In genomic region chr6:8589941-8590676, GRCh38 we compare ENCODE assay signal across 14 cellular contexts.
A peak's percentile ranks its signal among the peaks of the same experiment; 100 is the strongest.
DNase-seq lines count a peak whose midpoint lies in the region; ATAC-seq, FAIRE-seq and TF ChIP-seq lines count a peak whose summit lies in the region.
"Had no signal": no experiment of that assay in that cellular context is flagged by ENCODE, and none has a peak within 500 bp of the region (broad histone marks: within the 10 kb centered on the region; RNA-seq: fewer than 3 reads in every experiment).

No MANE protein-coding gene starts in this region.

- in situ Hi-C loops in ACHN (cut with HindIII; ENCODE audit: low pct_ligation_motif_present, low pct_unique_long_range_greater_than_20kb, low sequenced_read_pairs) = no loop called here

- no peaks in the 10 kb centered on the region for H3K27me3 ChIP-seq in HCT116 (ENCODE audit: insufficient read depth, low read length)
- H3K27me3 ChIP-seq: BE2C, tibial artery had no signal

- no peak for TF ChIP-seq RAD21 in HCT116 (IDR thresholded peaks at IDR 0.05; ENCODE audit: low read depth)

- TF ChIP-seq CTCF in HCT116 (IDR thresholded peaks at IDR 0.05 in 2 of 3, conservative IDR thresholded peaks at IDR 0.05 in 1 of 3; ENCODE audit: borderline replicate concordance in 1 of 3, insufficient read depth in 1 of 3, low read depth in 2 of 3, low read length in 2 of 3) (peak; percentile 5 to 42 (median 34); a peak in 5 of 6 replicates), lower leg skin (IDR thresholded peaks at IDR 0.05) (no peak)

- CTCF ChIA-PET in HCT116 (lab: Charles Lee) = interaction anchor here (0.6 to 1.2 kb wide), 5 partner anchors 9 to 428 kb away, joined by 3 to 5 read pairs (median 3); no protein-coding TSS in a partner anchor

- no peak overlapping the region for H3K4me3 ChIP-seq in HCT116 (replicated peaks in 1 of 2; ENCODE audit: low read depth in 1 of 2, low read length in 2 of 2)
- H3K4me3 ChIP-seq in lower leg skin (ENCODE audit: low read depth, poor library complexity, severe bottlenecking) = no peak overlapping the region
- H3K4me3 ChIP-seq: HAP-1, tibial artery had no signal

- peak; percentile 89 for ATAC-seq in HCT116
- ATAC-seq: right cardiac atrium had no signal

- H3K36me3 ChIP-seq in HCT116 (ENCODE audit: control insufficient read depth in 1 of 2, insufficient read depth in 2 of 2, low read length in 2 of 2) = no peaks in the 10 kb centered on the region
- H3K36me3 ChIP-seq: BE2C, HAP-1, tibial artery had no signal

- intact Hi-C loops in HCT116 (cut with micrococcal nuclease) = no loop called here
- intact Hi-C loops in lower leg skin (cut with DNase I; ENCODE audit: low total_unique reads) = no loop called here

- no peaks in the 10 kb centered on the region for H3K4me1 ChIP-seq in HCT116 (ENCODE audit: control insufficient read depth in 1 of 2, insufficient read depth in 2 of 2, low read length in 2 of 2)
- H3K4me1 ChIP-seq: BE2C, HAP-1 had no signal

- H3K27ac ChIP-seq in HCT116 (ENCODE audit: low read depth, low read length) = no peak overlapping the region
- H3K27ac ChIP-seq: tibial artery had no signal

- H3K9me2 ChIP-seq in HCT116 (ENCODE audit: insufficient read depth) = no peaks in the 10 kb centered on the region

- H2AFZ ChIP-seq in HCT116 (ENCODE audit: low read depth, low read length, poor library complexity, severe bottlenecking) = no peak overlapping the region

- H3K79me2 ChIP-seq in HCT116 (ENCODE audit: insufficient read depth, low read length) = no peaks in the 10 kb centered on the region

- WGBS in lower leg skin, 2 donors = 33 to 35% methylated on average over 7 of the region's 7 CpGs

- peak; percentile 37 for DNase-seq in ACHN
- peak; percentile 32 for DNase-seq in HCT116 (ENCODE audit: low read depth, low spot score)
- DNase-seq in RPMI8226 = peak; percentile 37
- DNase-seq in iPS-NIHi7 (ENCODE audit: extremely low spot score) = peak; percentile 67
- no peak for DNase-seq in RCC 7860 (ENCODE audit: low spot score)
- DNase-seq in lower leg skin (ENCODE audit: low spot score in 2 of 2) = no peak
- DNase-seq in stimulated activated CD4-positive, alpha-beta T cell treated with anti-CD3 and anti-CD28 coated beads, Interleukin-4, amount 100 ng/mL, for 24 hours = no peak
- DNase-seq in HCEC 1CT = no peak
- DNase-seq: aorta, BE2C, NCI-H774, right cardiac atrium, tibial artery had no signal

- no peaks in the 10 kb centered on the region for H3K9me3 ChIP-seq in HCT116 (ENCODE audit: control insufficient read depth in 1 of 2, insufficient read depth in 1 of 2, low read depth in 1 of 2, low read length in 2 of 2)
- H3K9me3 ChIP-seq: BE2C, HAP-1 had no signal

- no peaks in the 10 kb centered on the region for H4K20me1 ChIP-seq in HCT116 (ENCODE audit: insufficient read depth)

- RAD21 ChIA-PET in HCT116 (lab: Charles Lee; ENCODE audit: low non-redundant PET in 1 of 2, low total read pairs in 2 of 2, uncharacterized antibody in 2 of 2, unreplicated experiment in 2 of 2) = interaction anchor here in 1 of 2 experiments (0.7 kb wide), 1 partner anchor 614 kb away, joined by 3 read pairs; no protein-coding TSS in a partner anchor

- FAIRE-seq in RCC 7860 (lab: Jason Lieb, UNC) = no peak

- no peak overlapping the region for H3K9ac ChIP-seq in HCT116 (ENCODE audit: low read length)

- POLR2A ChIA-PET in HCT116 (lab: Charles Lee) = no interaction called here

- H3K4me2 ChIP-seq in HCT116 (ENCODE audit: low read length) = no peak overlapping the region

- no peak for TF ChIP-seq POLR2A in HCT116 (IDR thresholded peaks at IDR 0.05; ENCODE audit: borderline replicate concordance, extremely low read depth, insufficient read depth, insufficient read length)
- TF ChIP-seq POLR2A in lower leg skin (IDR thresholded peaks at IDR 0.05) = no peak

- BruUV-seq in HCT116 (replicated peaks; lab: Mats Ljungman, UMichigan) = no TSS peak

TF ChIP-seq in HCT116, 20 proteins besides CTCF, POLR2A, EP300 and RAD21:
- TF ChIP-seq FOSL1 (IDR thresholded peaks at IDR 0.05; ENCODE audit: low read depth) (no peak), ZBTB33 (IDR thresholded peaks at IDR 0.05; ENCODE audit: extremely low read depth, insufficient replicate concordance, low read length) (no peak), ZFX (IDR thresholded peaks at IDR 0.05) (no peak), EGR1 (IDR thresholded peaks at IDR 0.05; ENCODE audit: low read depth) (no peak), SIN3A (IDR thresholded peaks at IDR 0.05; ENCODE audit: low read depth) (no peak), REST (IDR thresholded peaks at IDR 0.05; ENCODE audit: low read depth) (no peak), EZH2 (IDR thresholded peaks at IDR 0.05) (no peak), SRF (IDR thresholded peaks at IDR 0.05; ENCODE audit: low read depth) (no peak), EZH2phosphoT487 (IDR thresholded peaks at IDR 0.05; ENCODE audit: borderline replicate concordance) (no peak)

Comparison
In these comparisons a context has a peak if more than half of its experiments do, and no peak if none do; other contexts are left out.
1. DNase-seq: peak in ACHN (single experiment), HCT116 (single experiment), RPMI8226 (single experiment) and iPS-NIHi7 (single experiment); none in RCC 7860 (single experiment), lower leg skin (0 of 2), stimulated activated CD4-positive, alpha-beta T cell treated with anti-CD3 and anti-CD28 coated beads, Interleukin-4, amount 100 ng/mL, for 24 hours (single experiment) and HCEC 1CT (single experiment).
2. CTCF ChIP-seq: peak in HCT116 (3 of 3); none in lower leg skin (0 of 3).